In the genomic region with DNA sequence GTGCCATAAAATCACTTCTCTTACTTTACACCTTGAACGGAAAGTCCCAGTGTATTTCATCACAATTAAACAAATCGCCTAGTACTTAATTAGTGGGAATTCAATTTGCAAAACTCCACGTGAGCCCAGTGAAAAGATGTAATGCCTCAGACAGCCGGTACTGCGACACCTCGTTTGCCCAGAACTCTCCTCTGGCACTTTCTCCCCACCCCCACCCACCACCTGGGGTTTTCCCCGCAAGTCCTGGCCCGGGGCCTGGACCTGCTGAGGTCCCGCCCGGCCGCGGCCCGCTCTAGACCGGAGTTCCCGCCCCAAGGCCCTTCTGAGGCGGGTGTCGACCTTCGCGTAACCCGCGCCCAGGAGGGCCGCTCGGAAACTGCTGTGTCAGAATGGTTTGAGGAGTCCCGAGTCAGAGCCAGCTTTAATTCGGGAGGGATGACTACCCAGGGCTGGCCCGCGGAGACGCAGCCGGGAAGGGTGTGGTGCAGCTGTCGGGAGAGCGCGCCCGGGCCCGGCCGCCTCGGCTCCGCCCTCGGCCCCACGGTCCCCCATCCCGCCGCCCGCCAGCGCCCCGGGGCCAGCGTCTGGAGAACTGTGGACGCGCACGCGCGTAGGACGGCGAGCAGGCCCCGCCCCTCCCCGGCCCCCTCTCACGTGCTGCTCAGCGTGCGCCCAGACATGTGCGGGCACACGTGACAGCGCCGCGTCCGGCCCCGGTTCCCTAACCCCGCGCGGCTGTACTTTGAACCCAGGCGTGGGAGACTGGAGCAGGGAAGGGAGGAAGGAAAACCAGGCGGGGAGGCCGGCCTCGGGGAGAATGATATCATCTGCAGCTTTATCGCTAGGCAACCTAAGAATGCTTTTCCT, we compare ENCODE assay signal across 8 cellular contexts. TPM values are rescaled to one million over a fixed set of nuclear protein-coding genes. Genes with fewer than 3 reads are reported as not detected.
DNase-seq lines count a peak whose midpoint lies in the region; TF ChIP-seq lines count a peak whose summit lies in the region.

No MANE protein-coding gene starts in this region.

- TF ChIP-seq CTCF in astrocyte of the spinal cord (IDR thresholded peaks at IDR 0.05; ENCODE audit: low read depth, low read length) = peak; percentile 7

- H3K4me3 ChIP-seq in astrocyte of the spinal cord (ENCODE audit: low read depth, low read length) = peak overlapping the region; percentile 57

- in situ Hi-C loops in astrocyte of the spinal cord (cut with HindIII; ENCODE audit: low sequenced_read_pairs) = no loop called here

- DNase-seq in GM04504 (ENCODE audit: low read depth) (peak; percentile 78), H4 (ENCODE audit: low spot score) (peak; percentile 83), LoVo (ENCODE audit: low spot score) (peak; percentile 99), T-helper 22 cell (ENCODE audit: low read depth) (peak; percentile 31), astrocyte of the spinal cord (ENCODE audit: low read depth, low spot score) (peak; percentile 90), hippocampal formation (lab: John Stamatoyannopoulos, UW) (peak; percentile 77 to 89), renal cortical epithelial cell (ENCODE audit: low read depth) (peak; percentile 88)
- no peak for DNase-seq in effector CD4-positive, alpha-beta T cell

RNA-seq across cellular contexts. Expression of gene BHLHE41, which starts 10.8 kb away (rescaled TPM):
- total RNA-seq in H4 (2014; rRNA removed; shearing (Covaris generic)) = 8.1 and 9.6 TPM in 2 replicates
- total RNA-seq in renal cortical epithelial cell = 6.1 and 16.0 TPM in 2 replicates
